1 cellular context compared by ENCODE assay signal in the genomic region with DNA sequence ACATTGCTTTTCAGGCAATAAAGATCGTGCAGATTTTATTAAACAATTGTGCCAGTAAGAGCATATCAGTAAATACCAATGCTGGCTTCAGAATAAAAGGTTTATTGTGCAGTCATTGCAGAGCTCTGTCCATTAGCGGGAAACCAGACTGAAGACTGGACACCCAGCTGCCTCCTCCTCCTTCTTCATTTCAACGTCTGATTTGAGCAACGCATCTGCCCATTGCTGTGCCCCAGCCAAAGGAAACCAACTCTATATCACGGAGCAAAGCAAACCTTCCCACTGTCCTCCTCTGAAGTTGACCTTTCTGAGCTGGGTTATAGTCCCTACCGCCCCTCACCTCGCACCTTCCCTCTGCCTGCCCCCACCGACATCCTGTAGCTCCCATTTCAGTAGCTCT.
TF ChIP-seq lines count a peak whose summit lies in the region.

No MANE protein-coding gene starts in this region.

TF ChIP-seq in HepG2, 621 proteins besides CTCF, POLR2A, EP300 and RAD21 (continued from another document):
- TF ChIP-seq, protein P1, sequence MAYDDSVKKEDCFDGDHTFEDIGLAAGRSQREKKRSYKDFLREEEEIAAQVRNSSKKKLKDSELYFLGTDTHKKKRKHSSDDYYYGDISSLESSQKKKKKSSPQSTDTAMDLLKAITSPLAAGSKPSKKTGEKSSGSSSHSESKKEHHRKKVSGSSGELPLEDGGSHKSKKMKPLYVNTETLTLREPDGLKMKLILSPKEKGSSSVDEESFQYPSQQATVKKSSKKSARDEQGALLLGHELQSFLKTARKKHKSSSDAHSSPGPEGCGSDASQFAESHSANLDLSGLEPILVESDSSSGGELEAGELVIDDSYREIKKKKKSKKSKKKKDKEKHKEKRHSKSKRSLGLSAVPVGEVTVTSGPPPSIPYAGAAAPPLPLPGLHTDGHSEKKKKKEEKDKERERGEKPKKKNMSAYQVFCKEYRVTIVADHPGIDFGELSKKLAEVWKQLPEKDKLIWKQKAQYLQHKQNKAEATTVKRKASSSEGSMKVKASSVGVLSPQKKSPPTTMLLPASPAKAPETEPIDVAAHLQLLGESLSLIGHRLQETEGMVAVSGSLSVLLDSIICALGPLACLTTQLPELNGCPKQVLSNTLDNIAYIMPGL (CRISPR knock-in tag; IDR thresholded peaks at IDR 0.05; ENCODE audit: borderline replicate concordance in 1 of 2, low read depth in 1 of 2) = 0 out of 4 replicates have a peak, but pooled peaks of 1 of the 2 experiments have one; percentile 0
- TF ChIP-seq, protein P2, sequence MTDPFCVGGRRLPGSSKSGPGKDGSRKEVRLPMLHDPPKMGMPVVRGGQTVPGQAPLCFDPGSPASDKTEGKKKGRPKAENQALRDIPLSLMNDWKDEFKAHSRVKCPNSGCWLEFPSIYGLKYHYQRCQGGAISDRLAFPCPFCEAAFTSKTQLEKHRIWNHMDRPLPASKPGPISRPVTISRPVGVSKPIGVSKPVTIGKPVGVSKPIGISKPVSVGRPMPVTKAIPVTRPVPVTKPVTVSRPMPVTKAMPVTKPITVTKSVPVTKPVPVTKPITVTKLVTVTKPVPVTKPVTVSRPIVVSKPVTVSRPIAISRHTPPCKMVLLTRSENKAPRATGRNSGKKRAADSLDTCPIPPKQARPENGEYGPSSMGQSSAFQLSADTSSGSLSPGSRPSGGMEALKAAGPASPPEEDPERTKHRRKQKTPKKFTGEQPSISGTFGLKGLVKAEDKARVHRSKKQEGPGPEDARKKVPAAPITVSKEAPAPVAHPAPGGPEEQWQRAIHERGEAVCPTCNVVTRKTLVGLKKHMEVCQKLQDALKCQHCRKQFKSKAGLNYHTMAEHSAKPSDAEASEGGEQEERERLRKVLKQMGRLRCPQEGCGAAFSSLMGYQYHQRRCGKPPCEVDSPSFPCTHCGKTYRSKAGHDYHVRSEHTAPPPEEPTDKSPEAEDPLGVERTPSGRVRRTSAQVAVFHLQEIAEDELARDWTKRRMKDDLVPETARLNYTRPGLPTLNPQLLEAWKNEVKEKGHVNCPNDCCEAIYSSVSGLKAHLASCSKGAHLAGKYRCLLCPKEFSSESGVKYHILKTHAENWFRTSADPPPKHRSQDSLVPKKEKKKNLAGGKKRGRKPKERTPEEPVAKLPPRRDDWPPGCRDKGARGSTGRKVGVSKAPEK (CRISPR knock-in tag; IDR thresholded peaks at IDR 0.05; ENCODE audit: borderline replicate concordance) = no peak
- TF ChIP-seq, protein P3, sequence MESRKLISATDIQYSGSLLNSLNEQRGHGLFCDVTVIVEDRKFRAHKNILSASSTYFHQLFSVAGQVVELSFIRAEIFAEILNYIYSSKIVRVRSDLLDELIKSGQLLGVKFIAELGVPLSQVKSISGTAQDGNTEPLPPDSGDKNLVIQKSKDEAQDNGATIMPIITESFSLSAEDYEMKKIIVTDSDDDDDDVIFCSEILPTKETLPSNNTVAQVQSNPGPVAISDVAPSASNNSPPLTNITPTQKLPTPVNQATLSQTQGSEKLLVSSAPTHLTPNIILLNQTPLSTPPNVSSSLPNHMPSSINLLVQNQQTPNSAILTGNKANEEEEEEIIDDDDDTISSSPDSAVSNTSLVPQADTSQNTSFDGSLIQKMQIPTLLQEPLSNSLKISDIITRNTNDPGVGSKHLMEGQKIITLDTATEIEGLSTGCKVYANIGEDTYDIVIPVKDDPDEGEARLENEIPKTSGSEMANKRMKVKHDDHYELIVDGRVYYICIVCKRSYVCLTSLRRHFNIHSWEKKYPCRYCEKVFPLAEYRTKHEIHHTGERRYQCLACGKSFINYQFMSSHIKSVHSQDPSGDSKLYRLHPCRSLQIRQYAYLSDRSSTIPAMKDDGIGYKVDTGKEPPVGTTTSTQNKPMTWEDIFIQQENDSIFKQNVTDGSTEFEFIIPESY (CRISPR knock-in tag; IDR thresholded peaks at IDR 0.05) = peak; percentile 86
- no peak for TF ChIP-seq ZNF350 (CRISPR knock-in tag; IDR thresholded peaks at IDR 0.05; ENCODE audit: borderline replicate concordance, low read depth)
- TF ChIP-seq, protein P4, sequence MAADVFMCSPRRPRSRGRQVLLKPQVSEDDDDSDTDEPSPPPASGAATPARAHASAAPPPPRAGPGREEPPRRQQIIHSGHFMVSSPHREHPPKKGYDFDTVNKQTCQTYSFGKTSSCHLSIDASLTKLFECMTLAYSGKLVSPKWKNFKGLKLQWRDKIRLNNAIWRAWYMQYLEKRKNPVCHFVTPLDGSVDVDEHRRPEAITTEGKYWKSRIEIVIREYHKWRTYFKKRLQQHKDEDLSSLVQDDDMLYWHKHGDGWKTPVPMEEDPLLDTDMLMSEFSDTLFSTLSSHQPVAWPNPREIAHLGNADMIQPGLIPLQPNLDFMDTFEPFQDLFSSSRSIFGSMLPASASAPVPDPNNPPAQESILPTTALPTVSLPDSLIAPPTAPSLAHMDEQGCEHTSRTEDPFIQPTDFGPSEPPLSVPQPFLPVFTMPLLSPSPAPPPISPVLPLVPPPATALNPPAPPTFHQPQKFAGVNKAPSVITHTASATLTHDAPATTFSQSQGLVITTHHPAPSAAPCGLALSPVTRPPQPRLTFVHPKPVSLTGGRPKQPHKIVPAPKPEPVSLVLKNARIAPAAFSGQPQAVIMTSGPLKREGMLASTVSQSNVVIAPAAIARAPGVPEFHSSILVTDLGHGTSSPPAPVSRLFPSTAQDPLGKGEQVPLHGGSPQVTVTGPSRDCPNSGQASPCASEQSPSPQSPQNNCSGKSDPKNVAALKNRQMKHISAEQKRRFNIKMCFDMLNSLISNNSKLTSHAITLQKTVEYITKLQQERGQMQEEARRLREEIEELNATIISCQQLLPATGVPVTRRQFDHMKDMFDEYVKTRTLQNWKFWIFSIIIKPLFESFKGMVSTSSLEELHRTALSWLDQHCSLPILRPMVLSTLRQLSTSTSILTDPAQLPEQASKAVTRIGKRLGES (CRISPR knock-in tag; IDR thresholded peaks at IDR 0.05; ENCODE audit: borderline replicate concordance) = no peak
